Comparison of ENCODE assay signal across 9 cellular contexts in the genomic region with DNA sequence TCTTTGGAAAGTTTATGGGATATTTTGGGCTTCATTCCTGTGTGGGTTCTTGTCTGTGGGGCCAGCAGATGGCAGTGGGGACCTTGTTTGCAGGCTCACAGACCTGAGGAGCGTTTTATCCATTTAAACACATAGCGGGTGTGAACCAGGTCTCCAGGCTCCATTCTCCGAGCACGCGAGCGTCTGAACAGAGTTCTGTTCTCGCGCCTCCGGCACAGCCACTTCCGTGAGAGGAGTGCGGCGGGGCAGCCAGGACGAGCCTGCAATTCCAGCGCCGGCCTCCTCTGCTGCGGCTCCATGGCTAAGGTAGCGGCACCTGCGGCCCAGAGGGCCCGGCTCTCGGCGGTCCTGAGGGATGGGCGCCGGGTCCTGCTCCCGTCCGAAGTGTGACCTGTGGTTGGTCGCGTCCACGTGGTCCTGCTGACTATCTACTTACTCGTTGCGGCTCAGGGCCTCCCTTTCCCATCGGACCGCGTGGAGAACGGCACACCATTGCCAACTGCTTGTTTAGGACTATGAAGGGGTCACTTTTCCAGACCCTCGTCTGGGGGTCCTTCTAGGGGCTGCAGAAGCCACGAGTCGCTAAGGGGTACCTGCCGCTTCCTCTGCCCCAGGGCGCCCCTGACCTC. TPM values are rescaled to one million over a fixed set of nuclear protein-coding genes. Genes with fewer than 3 reads are reported as not detected.
DNase-seq lines count a peak whose midpoint lies in the region; ATAC-seq and TF ChIP-seq lines count a peak whose summit lies in the region.
"Had no signal": no experiment of that assay in that cellular context is flagged by ENCODE, and none has a peak within 500 bp of the region (broad histone marks: within the 10 kb centered on the region; RNA-seq: fewer than 3 reads in every experiment).

No MANE protein-coding gene starts in this region.

- TF ChIP-seq CTCF in breast epithelium (IDR thresholded peaks at IDR 0.05): peak in 1 of 3 donors; percentile 29
- TF ChIP-seq CTCF in lower lobe of right lung (IDR thresholded peaks at IDR 0.05): peak; percentile 21

- intact Hi-C loops in breast epithelium (cut with DNase I; ENCODE audit: low total_unique reads): no loop called here
- intact Hi-C loops in lower lobe of right lung (cut with DNase I): no loop called here

- H3K27ac ChIP-seq in HUES6 (ENCODE audit: low read depth, low read length): no peak overlapping the region
- H3K27ac ChIP-seq in breast epithelium: peak overlapping the region in 1 of 2 donors; percentile 16
- H3K27ac ChIP-seq in lower lobe of right lung: peak overlapping the region; percentile 43

- H3K4me3 ChIP-seq in HUES6 (ENCODE audit: low read depth, low read length): peak overlapping the region; percentile 32
- H3K4me3 ChIP-seq in breast epithelium: peak overlapping the region in 2 of 3 donors; percentile 52 to 82
- peak overlapping the region; percentile 51 for H3K4me3 ChIP-seq in lower lobe of right lung

- DNase-seq in CD1c-positive myeloid dendritic cell (ENCODE audit: extremely low spot score): peak; percentile 26
- no peak for DNase-seq in breast epithelium (ENCODE audit: low spot score in 2 of 2)
- no peak for DNase-seq in lower lobe of right lung
- DNase-seq in SW 1271 (lab: John Stamatoyannopoulos, UW): no peak

- H3K9ac ChIP-seq in HUES6 (ENCODE audit: low read length): no peak overlapping the region

- H3K27me3 ChIP-seq in HUES6 (ENCODE audit: control insufficient read depth, insufficient read depth, low read length): peaks cover 46% of the 10 kb centered on the region
- H3K27me3 ChIP-seq in breast epithelium: no peaks in the 10 kb centered on the region
- peaks cover 47% of the 10 kb centered on the region for H3K27me3 ChIP-seq in lower lobe of right lung (ENCODE audit: low read depth)

- ATAC-seq in lower lobe of right lung (peak in 1 of 2 donors; percentile 9), HG02610 (IDR thresholded peaks at IDR 0.05; ENCODE audit: unreplicated experiment) (no peak), GM21367 (IDR thresholded peaks at IDR 0.05; ENCODE audit: unreplicated experiment) (no peak), GM18909 (IDR thresholded peaks at IDR 0.05; ENCODE audit: poor library complexity, unreplicated experiment) (no peak)

- no peaks in the 10 kb centered on the region for H3K9me3 ChIP-seq in HUES6 (ENCODE audit: control insufficient read depth, insufficient read depth, low read depth, low read length)
- H3K9me3 ChIP-seq in breast epithelium: no peaks in the 10 kb centered on the region
- H3K9me3 ChIP-seq in lower lobe of right lung: no peaks in the 10 kb centered on the region

- TF ChIP-seq POLR2A in breast epithelium (IDR thresholded peaks at IDR 0.05): no peak

- H3K36me3 ChIP-seq in HUES6 (ENCODE audit: control insufficient read depth, insufficient read depth, low read length): no peaks in the 10 kb centered on the region
- no peaks in the 10 kb centered on the region for H3K36me3 ChIP-seq in breast epithelium
- no peaks in the 10 kb centered on the region for H3K36me3 ChIP-seq in lower lobe of right lung

- H3K4me1 ChIP-seq in HUES6 (ENCODE audit: control insufficient read depth, insufficient read depth, low read length) (peaks cover 36% of the 10 kb centered on the region), breast epithelium (peaks cover 4 to 23% of the 10 kb centered on the region in 2 donors), lower lobe of right lung (peaks cover 27% of the 10 kb centered on the region)

RNA-seq across cellular contexts. Expression of gene NRARP, which starts 7.3 kb away (rescaled TPM):
- total RNA-seq in breast epithelium (1 to 10 TPM; 2.1 to 6.9 (median 3.5) TPM), lower lobe of right lung (6.5 TPM)

RNA-seq across cellular contexts. Expression of gene TOR4A, which starts 17.3 kb away (rescaled TPM):
- total RNA-seq in breast epithelium (1 to 10 TPM; 2.9 to 5.4 (median 3.7) TPM), lower lobe of right lung (27.2 TPM)

RNA-seq across cellular contexts. Expression of gene NELFB, which starts 39.7 kb away (rescaled TPM):
- total RNA-seq in breast epithelium (10 to 100 TPM; 32.6 to 39.2 (median 38.7) TPM), lower lobe of right lung (44.7 TPM)

RNA-seq across cellular contexts. Expression of gene STPG3, which starts 43.7 kb away (rescaled TPM):
- not detected for total RNA-seq in breast epithelium
- total RNA-seq in lower lobe of right lung: 0.38 TPM
- total RNA-seq: skeletal muscle tissue had no signal

RNA-seq across cellular contexts. Expression of gene TUBB4B, which starts 53.7 kb away (rescaled TPM):
- total RNA-seq in breast epithelium (100 to 1,000 TPM; 112 to 188 (median 183) TPM), lower lobe of right lung (208 TPM)
